Comparison of ENCODE assay signal across 1 cellular context in the genomic region with DNA sequence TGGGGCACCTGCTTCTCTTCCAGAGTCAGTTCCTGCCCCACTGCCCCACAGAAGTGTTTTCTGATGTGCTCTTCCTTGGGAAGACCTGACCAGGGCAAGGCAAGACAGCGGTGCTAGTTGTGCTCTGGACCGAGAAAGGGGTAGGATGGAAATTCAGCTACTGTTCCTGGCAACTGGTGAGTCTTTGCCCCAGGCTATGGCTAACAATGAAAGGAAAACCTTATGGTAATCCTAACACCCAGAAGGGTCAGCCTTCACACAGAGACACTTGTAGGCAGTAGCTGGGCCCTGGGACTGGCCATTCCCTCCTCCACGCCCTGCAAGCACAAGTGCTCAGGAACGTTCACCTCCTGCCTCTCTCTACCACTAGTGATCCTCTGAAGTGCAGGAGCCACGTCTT.
TF ChIP-seq lines count a peak whose summit lies in the region.

No MANE protein-coding gene starts in this region.

TF ChIP-seq in GM23338, 12 proteins besides CTCF, POLR2A, EP300 and RAD21 (continued from another document):
- TF ChIP-seq, protein P1, sequence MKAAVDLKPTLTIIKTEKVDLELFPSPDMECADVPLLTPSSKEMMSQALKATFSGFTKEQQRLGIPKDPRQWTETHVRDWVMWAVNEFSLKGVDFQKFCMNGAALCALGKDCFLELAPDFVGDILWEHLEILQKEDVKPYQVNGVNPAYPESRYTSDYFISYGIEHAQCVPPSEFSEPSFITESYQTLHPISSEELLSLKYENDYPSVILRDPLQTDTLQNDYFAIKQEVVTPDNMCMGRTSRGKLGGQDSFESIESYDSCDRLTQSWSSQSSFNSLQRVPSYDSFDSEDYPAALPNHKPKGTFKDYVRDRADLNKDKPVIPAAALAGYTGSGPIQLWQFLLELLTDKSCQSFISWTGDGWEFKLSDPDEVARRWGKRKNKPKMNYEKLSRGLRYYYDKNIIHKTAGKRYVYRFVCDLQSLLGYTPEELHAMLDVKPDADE (IDR thresholded peaks at IDR 0.05): no peak
- TF ChIP-seq EZH2phosphoT487 (IDR thresholded peaks at IDR 0.05; ENCODE audit: unreplicated experiment) (no peak), CREB1 (CRISPR knock-in tag; IDR thresholded peaks at IDR 0.05; ENCODE audit: low read depth) (no peak), STAT1 (IDR thresholded peaks at IDR 0.05; ENCODE audit: unreplicated experiment) (no peak), ZNF114 (CRISPR knock-in tag; IDR thresholded peaks at IDR 0.05) (no peak), EZH2 (IDR thresholded peaks at IDR 0.05; ENCODE audit: low read depth, unreplicated experiment) (no peak), POLR2AphosphoS5 (IDR thresholded peaks at IDR 0.05; ENCODE audit: low read depth) (no peak), ZNF331 (CRISPR knock-in tag; IDR thresholded peaks at IDR 0.05; ENCODE audit: low read depth) (no peak), JUNB (IDR thresholded peaks at IDR 0.05; ENCODE audit: unreplicated experiment) (no peak)
- TF ChIP-seq, protein P2, sequence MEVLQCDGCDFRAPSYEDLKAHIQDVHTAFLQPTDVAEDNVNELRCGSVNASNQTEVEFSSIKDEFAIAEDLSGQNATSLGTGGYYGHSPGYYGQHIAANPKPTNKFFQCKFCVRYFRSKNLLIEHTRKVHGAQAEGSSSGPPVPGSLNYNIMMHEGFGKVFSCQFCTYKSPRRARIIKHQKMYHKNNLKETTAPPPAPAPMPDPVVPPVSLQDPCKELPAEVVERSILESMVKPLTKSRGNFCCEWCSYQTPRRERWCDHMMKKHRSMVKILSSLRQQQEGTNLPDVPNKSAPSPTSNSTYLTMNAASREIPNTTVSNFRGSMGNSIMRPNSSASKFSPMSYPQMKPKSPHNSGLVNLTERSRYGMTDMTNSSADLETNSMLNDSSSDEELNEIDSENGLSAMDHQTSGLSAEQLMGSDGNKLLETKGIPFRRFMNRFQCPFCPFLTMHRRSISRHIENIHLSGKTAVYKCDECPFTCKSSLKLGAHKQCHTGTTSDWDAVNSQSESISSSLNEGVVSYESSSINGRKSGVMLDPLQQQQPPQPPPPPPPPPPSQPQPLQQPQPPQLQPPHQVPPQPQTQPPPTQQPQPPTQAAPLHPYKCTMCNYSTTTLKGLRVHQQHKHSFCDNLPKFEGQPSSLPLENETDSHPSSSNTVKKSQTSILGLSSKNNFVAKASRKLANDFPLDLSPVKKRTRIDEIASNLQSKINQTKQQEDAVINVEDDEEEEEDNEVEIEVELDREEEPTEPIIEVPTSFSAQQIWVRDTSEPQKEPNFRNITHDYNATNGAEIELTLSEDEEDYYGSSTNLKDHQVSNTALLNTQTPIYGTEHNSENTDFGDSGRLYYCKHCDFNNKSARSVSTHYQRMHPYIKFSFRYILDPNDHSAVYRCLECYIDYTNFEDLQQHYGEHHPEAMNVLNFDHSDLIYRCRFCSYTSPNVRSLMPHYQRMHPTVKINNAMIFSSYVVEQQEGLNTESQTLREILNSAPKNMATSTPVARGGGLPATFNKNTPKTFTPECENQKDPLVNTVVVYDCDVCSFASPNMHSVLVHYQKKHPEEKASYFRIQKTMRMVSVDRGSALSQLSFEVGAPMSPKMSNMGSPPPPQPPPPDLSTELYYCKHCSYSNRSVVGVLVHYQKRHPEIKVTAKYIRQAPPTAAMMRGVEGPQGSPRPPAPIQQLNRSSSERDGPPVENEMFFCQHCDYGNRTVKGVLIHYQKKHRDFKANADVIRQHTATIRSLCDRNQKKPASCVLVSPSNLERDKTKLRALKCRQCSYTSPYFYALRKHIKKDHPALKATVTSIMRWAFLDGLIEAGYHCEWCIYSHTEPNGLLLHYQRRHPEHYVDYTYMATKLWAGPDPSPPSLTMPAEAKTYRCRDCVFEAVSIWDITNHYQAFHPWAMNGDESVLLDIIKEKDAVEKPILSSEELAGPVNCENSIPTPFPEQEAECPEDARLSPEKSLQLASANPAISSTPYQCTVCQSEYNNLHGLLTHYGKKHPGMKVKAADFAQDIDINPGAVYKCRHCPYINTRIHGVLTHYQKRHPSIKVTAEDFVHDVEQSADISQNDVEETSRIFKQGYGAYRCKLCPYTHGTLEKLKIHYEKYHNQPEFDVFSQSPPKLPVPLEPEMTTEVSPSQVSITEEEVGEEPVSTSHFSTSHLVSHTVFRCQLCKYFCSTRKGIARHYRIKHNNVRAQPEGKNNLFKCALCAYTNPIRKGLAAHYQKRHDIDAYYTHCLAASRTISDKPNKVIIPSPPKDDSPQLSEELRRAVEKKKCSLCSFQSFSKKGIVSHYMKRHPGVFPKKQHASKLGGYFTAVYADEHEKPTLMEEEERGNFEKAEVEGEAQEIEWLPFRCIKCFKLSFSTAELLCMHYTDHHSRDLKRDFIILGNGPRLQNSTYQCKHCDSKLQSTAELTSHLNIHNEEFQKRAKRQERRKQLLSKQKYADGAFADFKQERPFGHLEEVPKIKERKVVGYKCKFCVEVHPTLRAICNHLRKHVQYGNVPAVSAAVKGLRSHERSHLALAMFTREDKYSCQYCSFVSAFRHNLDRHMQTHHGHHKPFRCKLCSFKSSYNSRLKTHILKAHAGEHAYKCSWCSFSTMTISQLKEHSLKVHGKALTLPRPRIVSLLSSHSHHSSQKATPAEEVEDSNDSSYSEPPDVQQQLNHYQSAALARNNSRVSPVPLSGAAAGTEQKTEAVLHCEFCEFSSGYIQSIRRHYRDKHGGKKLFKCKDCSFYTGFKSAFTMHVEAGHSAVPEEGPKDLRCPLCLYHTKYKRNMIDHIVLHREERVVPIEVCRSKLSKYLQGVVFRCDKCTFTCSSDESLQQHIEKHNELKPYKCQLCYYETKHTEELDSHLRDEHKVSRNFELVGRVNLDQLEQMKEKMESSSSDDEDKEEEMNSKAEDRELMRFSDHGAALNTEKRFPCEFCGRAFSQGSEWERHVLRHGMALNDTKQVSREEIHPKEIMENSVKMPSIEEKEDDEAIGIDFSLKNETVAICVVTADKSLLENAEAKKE (CRISPR knock-in tag; IDR thresholded peaks at IDR 0.05): no peak
- TF ChIP-seq, protein P3, sequence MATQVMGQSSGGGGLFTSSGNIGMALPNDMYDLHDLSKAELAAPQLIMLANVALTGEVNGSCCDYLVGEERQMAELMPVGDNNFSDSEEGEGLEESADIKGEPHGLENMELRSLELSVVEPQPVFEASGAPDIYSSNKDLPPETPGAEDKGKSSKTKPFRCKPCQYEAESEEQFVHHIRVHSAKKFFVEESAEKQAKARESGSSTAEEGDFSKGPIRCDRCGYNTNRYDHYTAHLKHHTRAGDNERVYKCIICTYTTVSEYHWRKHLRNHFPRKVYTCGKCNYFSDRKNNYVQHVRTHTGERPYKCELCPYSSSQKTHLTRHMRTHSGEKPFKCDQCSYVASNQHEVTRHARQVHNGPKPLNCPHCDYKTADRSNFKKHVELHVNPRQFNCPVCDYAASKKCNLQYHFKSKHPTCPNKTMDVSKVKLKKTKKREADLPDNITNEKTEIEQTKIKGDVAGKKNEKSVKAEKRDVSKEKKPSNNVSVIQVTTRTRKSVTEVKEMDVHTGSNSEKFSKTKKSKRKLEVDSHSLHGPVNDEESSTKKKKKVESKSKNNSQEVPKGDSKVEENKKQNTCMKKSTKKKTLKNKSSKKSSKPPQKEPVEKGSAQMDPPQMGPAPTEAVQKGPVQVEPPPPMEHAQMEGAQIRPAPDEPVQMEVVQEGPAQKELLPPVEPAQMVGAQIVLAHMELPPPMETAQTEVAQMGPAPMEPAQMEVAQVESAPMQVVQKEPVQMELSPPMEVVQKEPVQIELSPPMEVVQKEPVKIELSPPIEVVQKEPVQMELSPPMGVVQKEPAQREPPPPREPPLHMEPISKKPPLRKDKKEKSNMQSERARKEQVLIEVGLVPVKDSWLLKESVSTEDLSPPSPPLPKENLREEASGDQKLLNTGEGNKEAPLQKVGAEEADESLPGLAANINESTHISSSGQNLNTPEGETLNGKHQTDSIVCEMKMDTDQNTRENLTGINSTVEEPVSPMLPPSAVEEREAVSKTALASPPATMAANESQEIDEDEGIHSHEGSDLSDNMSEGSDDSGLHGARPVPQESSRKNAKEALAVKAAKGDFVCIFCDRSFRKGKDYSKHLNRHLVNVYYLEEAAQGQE (IDR thresholded peaks at IDR 0.05; ENCODE audit: unreplicated experiment): no peak
